Comparison of ENCODE assay signal across 8 cellular contexts in the genomic region with DNA sequence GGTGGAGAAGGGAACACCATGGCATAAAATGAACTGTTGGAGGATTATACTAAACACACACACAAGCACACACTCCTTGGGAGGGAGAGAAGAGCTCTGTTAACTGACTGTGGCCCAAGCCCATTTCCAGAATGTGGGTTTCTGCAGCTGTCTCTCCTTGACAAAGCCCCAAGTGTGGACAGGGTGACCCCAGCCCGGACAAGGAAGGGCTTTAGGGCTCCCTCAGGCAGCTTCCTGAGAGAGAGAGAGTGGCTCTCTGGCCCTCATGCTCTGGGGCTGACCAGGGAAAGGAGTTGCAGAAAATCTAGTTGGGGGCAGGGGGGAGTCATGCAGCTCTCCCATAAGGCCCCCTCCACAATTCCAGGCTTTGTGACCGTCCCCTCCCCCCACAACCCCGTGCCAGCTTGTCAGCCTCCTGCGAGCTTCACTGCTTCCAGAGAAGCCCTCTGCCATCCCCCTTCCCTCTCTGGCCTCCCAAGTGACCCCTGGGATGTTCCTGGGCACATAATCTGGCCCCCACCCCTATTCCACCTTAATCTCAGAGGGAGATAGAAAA. TPM values are rescaled to one million over a fixed set of nuclear protein-coding genes. Genes with fewer than 3 reads are reported as not detected.
DNase-seq lines count a peak whose midpoint lies in the region; TF ChIP-seq lines count a peak whose summit lies in the region.
"Had no signal": no experiment of that assay in that cellular context is flagged by ENCODE, and none has a peak within 500 bp of the region (broad histone marks: within the 10 kb centered on the region; RNA-seq: fewer than 3 reads in every experiment).

No MANE protein-coding gene starts in this region.

- H3K9me3 ChIP-seq in SJCRH30 (replicated peaks) (peaks cover 7% of the 10 kb centered on the region), endocrine pancreas (ENCODE audit: control insufficient read depth, low read length) (no peaks in the 10 kb centered on the region), muscle layer of colon (ENCODE audit: low read length) (no peaks in the 10 kb centered on the region), thyroid gland (no peaks in the 10 kb centered on the region)

- WGBS in thyroid gland, 2 donors, result 6% methylated on average over 3 of the region's 4 CpGs; no CpG with 5 or more reads in 1 of the 2 donors

- peak; percentile 57 to 66 for DNase-seq in SJCRH30
- peak; percentile 5 to 19 for DNase-seq in thyroid gland
- DNase-seq in GM10266 (ENCODE audit: extremely low spot score), result no peak
- DNase-seq in COR-L47 (lab: John Stamatoyannopoulos, UW), result no peak
- DNase-seq in DMS53 (lab: John Stamatoyannopoulos, UW), result no peak
- DNase-seq: NCI-H1436 treated with DMSO at 0.1 percent for 48 hours had no signal

- no peak for TF ChIP-seq POLR2A in thyroid gland (IDR thresholded peaks at IDR 0.05)

- no peaks in the 10 kb centered on the region for H3K27me3 ChIP-seq in SJCRH30
- no peaks in the 10 kb centered on the region for H3K27me3 ChIP-seq in endocrine pancreas (ENCODE audit: control insufficient read depth, insufficient read depth, low read length)
- peaks cover 0 to 13% of the 10 kb centered on the region in 2 donors for H3K27me3 ChIP-seq in muscle layer of colon (ENCODE audit: control insufficient read depth in 1 of 2, insufficient read depth in 2 of 2, low read length in 2 of 2)
- H3K27me3 ChIP-seq in thyroid gland, result no peaks in the 10 kb centered on the region

- peak overlapping the region; percentile 67 for H3K4me3 ChIP-seq in SJCRH30
- peak overlapping the region; percentile 62 for H3K4me3 ChIP-seq in endocrine pancreas (ENCODE audit: control insufficient read depth, insufficient read depth, low read length)
- peak overlapping the region; percentile 50 to 59 for H3K4me3 ChIP-seq in muscle layer of colon (ENCODE audit: low read depth in 1 of 2, low read length in 2 of 2)
- peak overlapping the region in 1 of 3 donors; percentile 30 for H3K4me3 ChIP-seq in thyroid gland (replicated peaks in 1 of 3)

- H3K4me1 ChIP-seq in SJCRH30 (0 out of 2 replicates have a peak, but pooled peaks cover 4% of the 10 kb centered on the region), endocrine pancreas (ENCODE audit: control insufficient read depth, insufficient read depth, low read length) (peaks cover 3% of the 10 kb centered on the region), muscle layer of colon (ENCODE audit: insufficient read depth, low read length) (no peaks in the 10 kb centered on the region), thyroid gland (no peaks in the 10 kb centered on the region)

- TF ChIP-seq CTCF in thyroid gland (IDR thresholded peaks at IDR 0.05), result no peak
- TF ChIP-seq CTCF in GM10266 (IDR thresholded peaks at IDR 0.05; ENCODE audit: control insufficient read depth, insufficient read depth, low read depth, missing control alignments), result no peak

- intact Hi-C loops in thyroid gland (cut with DNase I), result no loop called here

- peak overlapping the region; percentile 30 for H3K9ac ChIP-seq in endocrine pancreas (ENCODE audit: control insufficient read depth, insufficient read depth, low read length)
- no peak overlapping the region for H3K9ac ChIP-seq in muscle layer of colon (ENCODE audit: low read length)

- H3K27ac ChIP-seq in SJCRH30 (peak overlapping the region; percentile 89), muscle layer of colon (ENCODE audit: low read depth, low read length) (peak overlapping the region; percentile 52), thyroid gland (no peak overlapping the region)

- no peaks in the 10 kb centered on the region for H3K36me3 ChIP-seq in SJCRH30
- no peaks in the 10 kb centered on the region for H3K36me3 ChIP-seq in endocrine pancreas (ENCODE audit: control insufficient read depth, insufficient read depth, low read length)
- no peaks in the 10 kb centered on the region for H3K36me3 ChIP-seq in muscle layer of colon (ENCODE audit: insufficient read depth, low read length)
- H3K36me3 ChIP-seq in thyroid gland, result no peaks in the 10 kb centered on the region

RNA-seq across cellular contexts. Expression of gene ARHGEF9, which starts 0.6 kb away (rescaled TPM):
- total RNA-seq in SJCRH30 (2014; rRNA removed; shearing (Covaris generic)), result 42.8 and 47.9 TPM in 2 replicates
- total RNA-seq in thyroid gland, result 10 to 100 TPM; 20.2 to 27.0 (median 25.0) TPM

Comparison
In these comparisons a context has a peak if more than half of its experiments do, and no peak if none do; other contexts are left out.
1. DNase-seq: peak in SJCRH30 (2 of 2) and thyroid gland (2 of 2); none in GM10266 (single experiment), COR-L47 (single experiment) and DMS53 (single experiment).
2. H3K27ac ChIP-seq: peak in SJCRH30 (single experiment) and muscle layer of colon (single experiment); none in thyroid gland (0 of 3).